16 cellular contexts compared by ENCODE assay signal in the genomic region with DNA sequence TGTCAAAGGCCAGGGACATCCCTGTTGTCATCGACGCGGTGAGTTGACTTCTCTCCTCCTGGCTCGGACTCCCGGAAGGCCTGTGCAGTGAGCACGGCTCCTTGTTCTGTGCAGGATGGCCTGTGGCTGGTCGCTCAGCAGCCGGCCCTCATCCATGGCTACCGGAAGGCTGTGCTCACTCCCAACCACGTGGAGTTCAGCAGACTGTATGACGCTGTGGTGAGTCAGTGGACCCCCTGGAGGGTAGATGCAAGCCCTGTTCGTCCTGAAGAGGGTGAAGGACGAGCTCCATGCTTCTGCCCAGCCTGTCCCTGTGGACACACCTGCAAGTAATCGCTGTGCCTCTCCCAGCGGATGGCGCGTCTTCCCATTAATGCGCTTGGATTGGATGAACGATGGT. TPM values are rescaled to one million over a fixed set of nuclear protein-coding genes. Genes with fewer than 3 reads are reported as not detected.
DNase-seq lines count a peak whose midpoint lies in the region; ATAC-seq and TF ChIP-seq lines count a peak whose summit lies in the region.
"Had no signal": no experiment of that assay in that cellular context is flagged by ENCODE, and none has a peak within 500 bp of the region (broad histone marks: within the 10 kb centered on the region; RNA-seq: fewer than 3 reads in every experiment).

No MANE protein-coding gene starts in this region.

- no peaks in the 10 kb centered on the region for H3K27me3 Mint-ChIP-seq in activated T-helper 1 cell treated with anti-CD3 and anti-CD28 coated beads, Interleukin-12 subunit alpha, Interleukin-12 subunit beta, Interleukin-2, Interleukin-4 antibody, amounts not matched to agents 30 ng/mL and 10 ng/mL and 1 ng/mL, durations not matched to agents 14 hours and 24 hours and 36 hours (ENCODE audit: insufficient read depth)
- no peaks in the 10 kb centered on the region for H3K27me3 Mint-ChIP-seq in activated T-cell treated with anti-CD3 and anti-CD28 coated beads, Interleukin-2, amount 50 U/mL, for 72 hours (ENCODE audit: low read depth)
- H3K27me3 Mint-ChIP-seq: activated B cell treated with CpG ODN at 0.5 μM for 24 hours, naive B cell had no signal

- no peak overlapping the region for H3K4me3 Mint-ChIP-seq in activated T-helper 1 cell treated with anti-CD3 and anti-CD28 coated beads, Interleukin-12 subunit alpha, Interleukin-12 subunit beta, Interleukin-2, Interleukin-4 antibody, amounts not matched to agents 30 ng/mL and 10 ng/mL and 1 ng/mL, durations not matched to agents 14 hours and 24 hours and 36 hours
- no peak overlapping the region for H3K4me3 Mint-ChIP-seq in activated T-cell treated with anti-CD3 and anti-CD28 coated beads, Interleukin-2, amount 50 U/mL, for 72 hours
- H3K4me3 Mint-ChIP-seq: activated B cell treated with CpG ODN at 0.5 μM for 24 hours; naive B cell; stimulated activated effector memory CD8-positive, alpha-beta T cell treated with anti-CD3 and anti-CD28 coated beads, Interleukin-12 subunit alpha, Interleukin-12 subunit beta, amount 100 ng/mL, for 72 hours had no signal

- no peaks in the 10 kb centered on the region for H3K4me1 ChIP-seq in lower lobe of right lung
- H3K4me1 ChIP-seq: BLaER1 had no signal

- H3K4me1 Mint-ChIP-seq in activated T-helper 1 cell treated with anti-CD3 and anti-CD28 coated beads, Interleukin-12 subunit alpha, Interleukin-12 subunit beta, Interleukin-2, Interleukin-4 antibody, amounts not matched to agents 30 ng/mL and 10 ng/mL and 1 ng/mL, durations not matched to agents 14 hours and 24 hours and 36 hours (ENCODE audit: low read depth): peaks cover 12% of the 10 kb centered on the region
- H3K4me1 Mint-ChIP-seq in activated T-cell treated with anti-CD3 and anti-CD28 coated beads, Interleukin-2, amount 50 U/mL, for 72 hours (ENCODE audit: low read depth): peaks cover 10% of the 10 kb centered on the region
- H3K4me1 Mint-ChIP-seq: activated B cell treated with CpG ODN at 0.5 μM for 24 hours had no signal

- H3K27me3 ChIP-seq in lower lobe of right lung (ENCODE audit: low read depth): no peaks in the 10 kb centered on the region
- H3K27me3 ChIP-seq: BLaER1 had no signal

- no peak overlapping the region for H3K27ac Mint-ChIP-seq in activated T-helper 1 cell treated with anti-CD3 and anti-CD28 coated beads, Interleukin-12 subunit alpha, Interleukin-12 subunit beta, Interleukin-2, Interleukin-4 antibody, amounts not matched to agents 30 ng/mL and 10 ng/mL and 1 ng/mL, durations not matched to agents 14 hours and 24 hours and 36 hours
- no peak overlapping the region for H3K27ac Mint-ChIP-seq in activated T-cell treated with anti-CD3 and anti-CD28 coated beads, Interleukin-2, amount 50 U/mL, for 72 hours
- H3K27ac Mint-ChIP-seq: activated B cell treated with CpG ODN at 0.5 μM for 24 hours; stimulated activated effector memory CD8-positive, alpha-beta T cell treated with anti-CD3 and anti-CD28 coated beads, Interleukin-12 subunit alpha, Interleukin-12 subunit beta, amount 100 ng/mL, for 72 hours had no signal

- peaks cover 78% of the 10 kb centered on the region for H3K36me3 ChIP-seq in lower lobe of right lung

- DNase-seq in AG20443 (ENCODE audit: low spot score) (peak; percentile 41), M059J (ENCODE audit: low read depth) (peak; percentile 88), astrocyte of the hippocampus (ENCODE audit: low read depth, low spot score) (peak; percentile 82), lower lobe of right lung (peak; percentile 20)
- no peak for DNase-seq in activated T-helper 1 cell treated with anti-CD3 and anti-CD28 coated beads, Interleukin-12 subunit alpha, Interleukin-12 subunit beta, Interleukin-2, Interleukin-4 antibody, amounts not matched to agents 30 ng/mL and 10 ng/mL and 1 ng/mL, durations not matched to agents 14 hours and 24 hours and 36 hours (ENCODE audit: low spot score)
- no peak for DNase-seq in activated T-cell treated with anti-CD3 and anti-CD28 coated beads, Interleukin-2, amount 50 U/mL, for 72 hours
- DNase-seq in stimulated activated CD4-positive, alpha-beta T cell treated with anti-CD3 and anti-CD28 coated beads, Interleukin-15, amount 100 ng/mL, for 24 hours: no peak
- DNase-seq: activated B cell treated with CpG ODN at 0.5 μM for 24 hours; DND-41; naive B cell; NCI-H2029 treated with DMSO at 0.1 percent for 48 hours; stimulated activated CD4-positive, alpha-beta T cell treated with anti-CD3 and anti-CD28 coated beads, Interleukin-4, amount 100 ng/mL, for 24 hours had no signal

- peaks cover 29% of the 10 kb centered on the region for H3K36me3 Mint-ChIP-seq in activated T-helper 1 cell treated with anti-CD3 and anti-CD28 coated beads, Interleukin-12 subunit alpha, Interleukin-12 subunit beta, Interleukin-2, Interleukin-4 antibody, amounts not matched to agents 30 ng/mL and 10 ng/mL and 1 ng/mL, durations not matched to agents 14 hours and 24 hours and 36 hours (ENCODE audit: low read depth)
- H3K36me3 Mint-ChIP-seq in activated T-cell treated with anti-CD3 and anti-CD28 coated beads, Interleukin-2, amount 50 U/mL, for 72 hours (ENCODE audit: insufficient read depth in 2 of 2): peaks cover 2 to 8% of the 10 kb centered on the region in 2 donors

- ATAC-seq in lower lobe of right lung: no peak
- no peak for ATAC-seq in activated T-cell treated with anti-CD3 and anti-CD28 coated beads, Interleukin-2, amount 50 U/mL, for 72 hours (replicated peaks in 1 of 2)
- ATAC-seq in GM18867 (IDR thresholded peaks at IDR 0.05; ENCODE audit: unreplicated experiment): no peak
- ATAC-seq: stimulated activated effector memory CD8-positive, alpha-beta T cell treated with anti-CD3 and anti-CD28 coated beads, Interleukin-12 subunit alpha, Interleukin-12 subunit beta, amount 100 ng/mL, for 72 hours had no signal

- no peak for TF ChIP-seq CTCF in lower lobe of right lung (IDR thresholded peaks at IDR 0.05)

- H3K27ac ChIP-seq in lower lobe of right lung: no peak overlapping the region
- H3K27ac ChIP-seq: BLaER1, SK-N-MC had no signal

- intact Hi-C loops in lower lobe of right lung (cut with DNase I): no loop called here
- intact Hi-C loops in activated T-helper 1 cell treated with anti-CD3 and anti-CD28 coated beads, Interleukin-12 subunit alpha, Interleukin-12 subunit beta, Interleukin-2, Interleukin-4 antibody, amounts not matched to agents 30 ng/mL and 10 ng/mL and 1 ng/mL, durations not matched to agents 14 hours and 24 hours and 36 hours (cut with micrococcal nuclease): no loop called here

- H3K9me3 Mint-ChIP-seq in activated T-helper 1 cell treated with anti-CD3 and anti-CD28 coated beads, Interleukin-12 subunit alpha, Interleukin-12 subunit beta, Interleukin-2, Interleukin-4 antibody, amounts not matched to agents 30 ng/mL and 10 ng/mL and 1 ng/mL, durations not matched to agents 14 hours and 24 hours and 36 hours: no peaks in the 10 kb centered on the region
- H3K9me3 Mint-ChIP-seq in activated T-cell treated with anti-CD3 and anti-CD28 coated beads, Interleukin-2, amount 50 U/mL, for 72 hours: no peaks in the 10 kb centered on the region
- H3K9me3 Mint-ChIP-seq: activated B cell treated with CpG ODN at 0.5 μM for 24 hours; naive B cell; stimulated activated effector memory CD8-positive, alpha-beta T cell treated with anti-CD3 and anti-CD28 coated beads, Interleukin-12 subunit alpha, Interleukin-12 subunit beta, amount 100 ng/mL, for 72 hours had no signal

- no peak overlapping the region for H3K4me3 ChIP-seq in lower lobe of right lung
- H3K4me3 ChIP-seq: BLaER1, SK-N-MC had no signal

- H3K9me3 ChIP-seq in lower lobe of right lung: no peaks in the 10 kb centered on the region
- H3K9me3 ChIP-seq: BLaER1 had no signal

RNA-seq across cellular contexts. Expression of gene NAXD, which starts 19.2 kb away (rescaled TPM):
- total RNA-seq in M059J (2014; rRNA removed; shearing (Covaris generic)): 10.2 and 22.2 TPM in 2 replicates
- 27.4 TPM for total RNA-seq in lower lobe of right lung
- 22.0 and 22.2 TPM in 2 replicates for total RNA-seq in activated T-helper 1 cell treated with anti-CD3 and anti-CD28 coated beads, Interleukin-12 subunit alpha, Interleukin-12 subunit beta, Interleukin-2, Interleukin-4 antibody, amounts not matched to agents 30 ng/mL and 10 ng/mL and 1 ng/mL, durations not matched to agents 14 hours and 24 hours and 36 hours
- total RNA-seq in activated T-cell treated with anti-CD3 and anti-CD28 coated beads, Interleukin-2, amount 50 U/mL, for 72 hours: 10 to 100 TPM; 27.4 to 29.4 TPM

Comparison
In these comparisons a context has a peak if more than half of its experiments do, and no peak if none do; other contexts are left out.
1. DNase-seq: peak in AG20443 (single experiment), M059J (single experiment), astrocyte of the hippocampus (single experiment) and lower lobe of right lung (single experiment); none in activated T-helper 1 cell treated with anti-CD3 and anti-CD28 coated beads, Interleukin-12 subunit alpha, Interleukin-12 subunit beta, Interleukin-2, Interleukin-4 antibody, amounts not matched to agents 30 ng/mL and 10 ng/mL and 1 ng/mL, durations not matched to agents 14 hours and 24 hours and 36 hours (single experiment), activated T-cell treated with anti-CD3 and anti-CD28 coated beads, Interleukin-2, amount 50 U/mL, for 72 hours (0 of 2) and stimulated activated CD4-positive, alpha-beta T cell treated with anti-CD3 and anti-CD28 coated beads, Interleukin-15, amount 100 ng/mL, for 24 hours (single experiment).